Comparison of ENCODE assay signal across 8 cellular contexts in genomic region chr11:35173620-35174278, GRCh38. TPM values are rescaled to one million over a fixed set of nuclear protein-coding genes. Genes with fewer than 3 reads are reported as not detected.
DNase-seq lines count a peak whose midpoint lies in the region; ATAC-seq and TF ChIP-seq lines count a peak whose summit lies in the region.

No MANE protein-coding gene starts in this region.

- peak overlapping the region; percentile 78 for H3K14ac ChIP-seq in IMR-90 (replicated peaks; ENCODE audit: low read depth, low read length)

- CTCF ChIA-PET in CD8-positive, alpha-beta T cell (lab: Charles Lee): interaction anchor here (0.9 to 2.1 kb wide), 9 partner anchors 7 to 218 kb away, joined by 3 to 10 read pairs (median 5); no protein-coding TSS in a partner anchor
- CTCF ChIA-PET in IMR-90 (lab: Yijun Ruan, JAX): no interaction called here

- H3K79me1 ChIP-seq in IMR-90 (ENCODE audit: low read depth in 1 of 2, low read length in 2 of 2): peaks cover 11 to 77% of the 10 kb centered on the region in 2 experiments

- no peak for TF ChIP-seq RAD21 in IMR-90 (IDR thresholded peaks at IDR 0.05; ENCODE audit: low read length)

- peak overlapping the region; percentile 100 for H3K27ac Mint-ChIP-seq in CD8-positive, alpha-beta T cell

- H2AK5ac ChIP-seq in IMR-90 (ENCODE audit: low read depth, low read length): peak overlapping the region; percentile 74

- H3K23ac ChIP-seq in IMR-90 (ENCODE audit: low read depth, low read length): peak overlapping the region; percentile 73; the same call in 1 of the 2 replicates

- peaks cover 76% of the 10 kb centered on the region for H3K36me3 Mint-ChIP-seq in CD8-positive, alpha-beta T cell

- peaks cover 95% of the 10 kb centered on the region for H3K4me1 ChIP-seq in CD8-positive, alpha-beta T cell (ENCODE audit: insufficient read depth, low read length)
- H3K4me1 ChIP-seq in IMR-90 (ENCODE audit: control insufficient read depth, insufficient read depth, low read length): peaks cover 32% of the 10 kb centered on the region
- peaks cover 0 to 9% of the 10 kb centered on the region in 2 donors for H3K4me1 ChIP-seq in breast epithelium
- H3K4me1 ChIP-seq in parathyroid adenoma: peaks cover 15% of the 10 kb centered on the region

- H3K27ac ChIP-seq in CD8-positive, alpha-beta T cell (ENCODE audit: low read depth, low read length): peak overlapping the region; percentile 54
- H3K27ac ChIP-seq in IMR-90 (ENCODE audit: insufficient read depth, low read length) (peak overlapping the region; percentile 98), breast epithelium (peak overlapping the region; percentile 72 to 74), parathyroid adenoma (peak overlapping the region; percentile 57)

- H2AFZ ChIP-seq in IMR-90 (replicated peaks; ENCODE audit: low read length, poor library complexity): no peak overlapping the region
- no peak overlapping the region for H2AFZ ChIP-seq in parathyroid adenoma

- no peaks in the 10 kb centered on the region for H3K9me3 Mint-ChIP-seq in CD8-positive, alpha-beta T cell

- intact Hi-C loops in CD8-positive, alpha-beta T cell (cut with DNase I, micrococcal nuclease): no loop called here
- intact Hi-C loops in IMR-90 (cut with micrococcal nuclease) (no loop called here), breast epithelium (cut with DNase I; ENCODE audit: low total_unique reads) (no loop called here)

- H2BK20ac ChIP-seq in IMR-90 (ENCODE audit: low read depth, low read length): peak overlapping the region; percentile 66

- H3K27me3 ChIP-seq in CD8-positive, alpha-beta T cell (ENCODE audit: insufficient read depth, low read length): no peaks in the 10 kb centered on the region
- H3K27me3 ChIP-seq in IMR-90 (ENCODE audit: control insufficient read depth, insufficient read depth, low read length) (no peaks in the 10 kb centered on the region), breast epithelium (no peaks in the 10 kb centered on the region), parathyroid adenoma (ENCODE audit: control insufficient read depth, insufficient read depth, low read length) (no peaks in the 10 kb centered on the region)

- no peaks in the 10 kb centered on the region for H3K9me3 ChIP-seq in CD8-positive, alpha-beta T cell (ENCODE audit: low read length)
- no peaks in the 10 kb centered on the region for H3K9me3 ChIP-seq in IMR-90 (ENCODE audit: control insufficient read depth, insufficient read depth, low read length)
- H3K9me3 ChIP-seq in breast epithelium: no peaks in the 10 kb centered on the region
- no peaks in the 10 kb centered on the region for H3K9me3 ChIP-seq in parathyroid adenoma (ENCODE audit: control insufficient read depth, low read length)

- in situ Hi-C loops in IMR-90 (cut with MboI; ENCODE audit: low sequenced_read_pairs): loop anchor here (25.0 kb wide), 1 partner anchor 586 kb away; no protein-coding TSS in a partner anchor

- H3K4ac ChIP-seq in IMR-90 (ENCODE audit: low read depth, low read length): peak overlapping the region; percentile 83

- peak overlapping the region; percentile 32; the same call in 1 of the 2 replicates for H3K56ac ChIP-seq in IMR-90 (ENCODE audit: extremely low read depth, insufficient read depth, low read length)

- peak overlapping the region; percentile 92 for H2BK5ac ChIP-seq in IMR-90 (ENCODE audit: low read depth, low read length, poor library complexity, severe bottlenecking)

- WGBS in IMR-90 (ENCODE audit: extremely low coverage in 2 of 2, insufficient read length in 1 of 2), 2 experiments: no CpG with 5 or more reads among the region's 2 CpGs

- no TSS peak for BruUV-seq in IMR-90 (replicated peaks; lab: Mats Ljungman, UMichigan)

- peaks cover 96% of the 10 kb centered on the region for H3K4me1 Mint-ChIP-seq in CD8-positive, alpha-beta T cell (ENCODE audit: low read depth)

- peak overlapping the region; percentile 74 for H2BK120ac ChIP-seq in IMR-90 (ENCODE audit: low read depth, low read length)

- no peaks in the 10 kb centered on the region for H3K27me3 Mint-ChIP-seq in CD8-positive, alpha-beta T cell (ENCODE audit: low read depth)

- TF ChIP-seq POLR2A in IMR-90 (IDR thresholded peaks at IDR 0.05; ENCODE audit: low read depth, low read length): no peak
- no peak for TF ChIP-seq POLR2A in breast epithelium (IDR thresholded peaks at IDR 0.05)

- no peak for DNase-seq in CD8-positive, alpha-beta T cell
- DNase-seq in IMR-90 (no peak), breast epithelium (ENCODE audit: low spot score in 2 of 2) (no peak), DMS114 treated with DMSO at 0.1 percent for 48 hours (lab: John Stamatoyannopoulos, UW; ENCODE audit: unreplicated experiment) (no peak), NCI-H1694 (lab: John Stamatoyannopoulos, UW) (no peak), globus pallidus (ENCODE audit: low spot score) (no peak), COLO829 (ENCODE audit: low spot score) (no peak)

- no peak overlapping the region for H3K4me3 ChIP-seq in CD8-positive, alpha-beta T cell (ENCODE audit: low read depth, low read length)
- H3K4me3 ChIP-seq in IMR-90 (ENCODE audit: insufficient read depth, low read depth, low read length): no peak overlapping the region
- H3K4me3 ChIP-seq in breast epithelium: no peak overlapping the region
- no peak overlapping the region for H3K4me3 ChIP-seq in parathyroid adenoma (ENCODE audit: low read depth, low read length)

- POLR2A ChIA-PET in CD8-positive, alpha-beta T cell (lab: Charles Lee): interaction anchor here (0.7 to 13.9 kb wide), 7 partner anchors 9 to 247 kb away, joined by 3 to 203 read pairs (median 4); no protein-coding TSS in a partner anchor
- POLR2A ChIA-PET in IMR-90 (lab: Charles Lee; ENCODE audit: unreplicated experiment): no interaction called here

- H3K36me3 ChIP-seq in CD8-positive, alpha-beta T cell (ENCODE audit: insufficient read depth, low read length): peaks cover 16% of the 10 kb centered on the region
- H3K36me3 ChIP-seq in IMR-90 (ENCODE audit: control insufficient read depth, insufficient read depth, low read length) (peaks cover 35% of the 10 kb centered on the region), breast epithelium (no peaks in the 10 kb centered on the region), parathyroid adenoma (ENCODE audit: control insufficient read depth, insufficient read depth, low read length) (no peaks in the 10 kb centered on the region)

- peak overlapping the region; percentile 59 for H4K5ac ChIP-seq in IMR-90 (ENCODE audit: low read depth, low read length)

- no peak for TF ChIP-seq CTCF in CD8-positive, alpha-beta T cell (IDR thresholded peaks at IDR 0.05)
- TF ChIP-seq CTCF in IMR-90 (conservative IDR thresholded peaks at IDR 0.05; ENCODE audit: low read depth, low read length) (no peak), breast epithelium (IDR thresholded peaks at IDR 0.05) (no peak), parathyroid adenoma (IDR thresholded peaks at IDR 0.05) (no peak)

- dilution Hi-C loops in IMR-90 (cut with HindIII; ENCODE audit: low sequenced_read_pairs, unreplicated experiment): no loop called here

- H3K9ac ChIP-seq in IMR-90 (ENCODE audit: low read depth, low read length): peak overlapping the region; percentile 71
- H3K9ac ChIP-seq in parathyroid adenoma: no peak overlapping the region

- no peak overlapping the region for H2AK9ac ChIP-seq in IMR-90 (replicated peaks; ENCODE audit: low read depth, low read length, poor library complexity)

- H4K20me1 ChIP-seq in IMR-90 (ENCODE audit: insufficient read depth, low read length): peaks cover 87% of the 10 kb centered on the region

- H4K8ac ChIP-seq in IMR-90 (ENCODE audit: low read depth in 2 of 2, low read length in 2 of 2): peak overlapping the region; percentile 75 to 77

- peak overlapping the region; percentile 66 for H3K4me3 Mint-ChIP-seq in CD8-positive, alpha-beta T cell

- peak; percentile 18 for ATAC-seq in CD8-positive, alpha-beta T cell
- no peak for ATAC-seq in IMR-90 (ENCODE audit: low read depth)

- peak overlapping the region; percentile 76 for H4K91ac ChIP-seq in IMR-90 (ENCODE audit: insufficient read depth, low read depth, low read length)

- H3K79me2 ChIP-seq in parathyroid adenoma: no peaks in the 10 kb centered on the region

- peak overlapping the region; percentile 73 for H3K18ac ChIP-seq in IMR-90 (ENCODE audit: low read depth, low read length)

- H3K4me2 ChIP-seq in IMR-90 (ENCODE audit: low read depth, low read length): peak overlapping the region; percentile 15; the same call in 1 of the 2 replicates
- H3K4me2 ChIP-seq in parathyroid adenoma (ENCODE audit: low read length): no peak overlapping the region

- H3K9me1 ChIP-seq in IMR-90 (ENCODE audit: insufficient read depth, low read length): peaks cover 41% of the 10 kb centered on the region

- H2BK15ac ChIP-seq in IMR-90 (ENCODE audit: low read depth, low read length): peak overlapping the region; percentile 80; the same call in 1 of the 3 replicates

TF ChIP-seq in IMR-90, 13 proteins besides CTCF, POLR2A, EP300 and RAD21 (continues in another document):
- TF ChIP-seq BHLHE40 (IDR thresholded peaks at IDR 0.05; ENCODE audit: low read depth, low read length) (no peak), MAZ (IDR thresholded peaks at IDR 0.05; ENCODE audit: borderline replicate concordance, low read depth, low read length) (no peak), CEBPB (IDR thresholded peaks at IDR 0.05; ENCODE audit: low read depth, low read length) (peak; percentile 42; the same call in 1 of the 2 replicates), USF2 (IDR thresholded peaks at IDR 0.05; ENCODE audit: low read depth, low read length) (no peak), SMC3 (IDR thresholded peaks at IDR 0.05; ENCODE audit: low read depth, low read length) (no peak), ELK1 (IDR thresholded peaks at IDR 0.05; ENCODE audit: borderline replicate concordance, low read depth, low read length) (no peak)

RNA-seq across cellular contexts. Expression of gene CD44, which starts 34.8 kb away (rescaled TPM):
- 1,000 to 10,000 TPM; 1,070 to 1,104 TPM for total RNA-seq in CD8-positive, alpha-beta T cell
- 341 and 357 TPM in 2 replicates for total RNA-seq in IMR-90 (2012; rRNA removed)
- polyA plus RNA-seq in IMR-90 (2012; rRNA removed): 947 and 1,094 TPM in 2 replicates
- 502 and 1,091 TPM in 2 replicates for polyA plus RNA-seq in IMR-90 (2012; cell fraction: cytosol; rRNA removed)
- polyA plus RNA-seq in IMR-90 (2012; cell fraction: nucleus; rRNA removed; ENCODE audit: low replicate concordance): 461 and 652 TPM in 2 replicates
- total RNA-seq in breast epithelium: 100 to 1,000 TPM; 255 to 348 (median 269) TPM
